In the genomic region with DNA sequence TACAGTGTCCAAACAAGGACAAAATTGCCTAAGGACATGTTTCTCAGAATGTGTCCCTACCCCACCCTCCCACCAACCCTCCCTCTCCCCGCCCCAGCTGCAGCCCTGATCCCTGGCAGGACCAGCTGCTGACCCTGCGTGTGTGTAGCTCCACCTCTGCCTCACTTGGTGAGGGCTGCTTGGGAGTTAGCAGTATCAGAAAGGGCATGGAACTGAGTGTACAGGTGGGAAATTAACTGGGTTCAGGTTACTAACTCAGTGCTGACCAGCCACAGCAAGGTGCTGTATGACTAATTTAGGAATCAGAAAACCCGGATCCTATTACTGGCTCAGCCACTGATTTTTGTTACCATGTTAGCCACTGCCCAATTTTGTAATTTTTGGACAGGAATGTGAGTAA, we compare ENCODE assay signal across 31 cellular contexts. TPM values are rescaled to one million over a fixed set of nuclear protein-coding genes. Genes with fewer than 3 reads are reported as not detected.
"Had no signal": no experiment of that assay in that cellular context is flagged by ENCODE, and none has a peak within 500 bp of the region (broad histone marks: within the 10 kb centered on the region; RNA-seq: fewer than 3 reads in every experiment).

No MANE protein-coding gene starts in this region.

- H3K4me3 ChIP-seq: gastrocnemius medialis, skin epidermis, testis, transverse colon, uterus had no signal

- H3K9me3 Mint-ChIP-seq: activated CD4-positive, alpha-beta memory T cell treated with anti-CD3 and anti-CD28 coated beads, Interleukin-2, amount 10 ng/mL, durations not matched to agents 7 days and 5 days; activated CD4-positive, alpha-beta T cell treated with anti-CD3 and anti-CD28 coated beads, Interleukin-2, amount 10 ng/mL, durations not matched to agents 7 days and 5 days; activated T-cell treated with anti-CD3 and anti-CD28 coated beads, Interleukin-2, amount 50 U/mL, for 4 hours; activated T-helper 17 cell treated with anti-CD3 and anti-CD28 coated beads, Interleukin-2, amount 50 U/mL, for 72 hours; dendritic cell treated with granulocyte-macrophage colony-stimulating factor and Interleukin-4, amounts not matched to agents 40 ng/mL and 50 ng/mL, for 4 days; mesothelial cell of epicardium; nephron progenitor cell had no signal

- ATAC-seq: activated T-cell treated with anti-CD3 and anti-CD28 coated beads, Interleukin-2, amount 50 U/mL, for 4 hours; activated T-helper 17 cell treated with anti-CD3 and anti-CD28 coated beads, Interleukin-2, amount 50 U/mL, for 72 hours; gastrocnemius medialis; left colon; sciatic nerve; stimulated activated naive CD8-positive, alpha-beta T cell treated with anti-CD3 and anti-CD28 coated beads, Interleukin-15, Interleukin-2, amounts not matched to agents 100 U/mL and 50 U/mL, for 24 hours had no signal

- H3K27me3 Mint-ChIP-seq: activated CD4-positive, alpha-beta memory T cell treated with anti-CD3 and anti-CD28 coated beads, Interleukin-2, amount 10 ng/mL, durations not matched to agents 7 days and 5 days; activated CD4-positive, alpha-beta T cell treated with anti-CD3 and anti-CD28 coated beads, Interleukin-2, amount 10 ng/mL, durations not matched to agents 7 days and 5 days; activated T-helper 17 cell treated with anti-CD3 and anti-CD28 coated beads, Interleukin-2, amount 50 U/mL, for 72 hours had no signal

- H3K36me3 ChIP-seq: brain microvascular endothelial cell, gastrocnemius medialis, neutrophil, transverse colon, uterus, WERI-Rb-1 had no signal

- DNase-seq: activated CD4-positive, alpha-beta memory T cell treated with anti-CD3 and anti-CD28 coated beads, Interleukin-2, amount 10 ng/mL, durations not matched to agents 7 days and 5 days; activated CD4-positive, alpha-beta T cell treated with anti-CD3 and anti-CD28 coated beads for 1 hour; activated CD4-positive, alpha-beta T cell treated with anti-CD3 and anti-CD28 coated beads, Interleukin-2, amount 10 ng/mL, durations not matched to agents 7 days and 5 days; activated gamma-delta T cell treated with Interleukin-2 at 50 U/mL for 16 hours; activated naive CD4-positive, alpha-beta T cell treated with anti-CD3 and anti-CD28 coated beads, Interleukin-2, amount 50 U/mL, for 16 hours; activated T-cell treated with anti-CD3 and anti-CD28 coated beads, Interleukin-2, amount 50 U/mL, for 4 hours; amniotic stem cell; brain microvascular endothelial cell; central memory CD4-positive, alpha-beta T cell; gastrocnemius medialis; glutamatergic neuron; left colon; naive B cell; nephron progenitor cell; stimulated activated CD4-positive, alpha-beta T cell treated with anti-CD3 and anti-CD28 coated beads, Interleukin-12 subunit alpha, Interleukin-12 subunit beta, amount 100 ng/mL, for 4 hours; stimulated activated CD4-positive, alpha-beta T cell treated with anti-CD3 and anti-CD28 coated beads, Interleukin-4, amount 100 ng/mL, for 1 hour; stimulated activated naive CD8-positive, alpha-beta T cell treated with anti-CD3 and anti-CD28 coated beads, Interleukin-15, Interleukin-2, amounts not matched to agents 100 U/mL and 50 U/mL, for 24 hours; T1000; testis; transverse colon; uterus; WERI-Rb-1 had no signal

- H3K4me3 Mint-ChIP-seq: activated CD4-positive, alpha-beta memory T cell treated with anti-CD3 and anti-CD28 coated beads, Interleukin-2, amount 10 ng/mL, durations not matched to agents 7 days and 5 days; activated CD4-positive, alpha-beta T cell treated with anti-CD3 and anti-CD28 coated beads, Interleukin-2, amount 10 ng/mL, durations not matched to agents 7 days and 5 days; activated T-cell treated with anti-CD3 and anti-CD28 coated beads, Interleukin-2, amount 50 U/mL, for 4 hours; activated T-helper 17 cell treated with anti-CD3 and anti-CD28 coated beads, Interleukin-2, amount 50 U/mL, for 72 hours; dendritic cell treated with granulocyte-macrophage colony-stimulating factor and Interleukin-4, amounts not matched to agents 40 ng/mL and 50 ng/mL, for 4 days; mesothelial cell of epicardium; naive B cell; nephron progenitor cell had no signal

- H3K27ac Mint-ChIP-seq: activated CD4-positive, alpha-beta memory T cell treated with anti-CD3 and anti-CD28 coated beads, Interleukin-2, amount 10 ng/mL, durations not matched to agents 7 days and 5 days; activated CD4-positive, alpha-beta T cell treated with anti-CD3 and anti-CD28 coated beads, Interleukin-2, amount 10 ng/mL, durations not matched to agents 7 days and 5 days; activated T-helper 17 cell treated with anti-CD3 and anti-CD28 coated beads, Interleukin-2, amount 50 U/mL, for 72 hours; dendritic cell treated with granulocyte-macrophage colony-stimulating factor and Interleukin-4, amounts not matched to agents 40 ng/mL and 50 ng/mL, for 4 days; mesothelial cell of epicardium; naive B cell; nephron progenitor cell; progenitor cell of endocrine pancreas had no signal

- H3K4me1 ChIP-seq: gastrocnemius medialis, testis, transverse colon, uterus had no signal

- H3K27me3 ChIP-seq: brain microvascular endothelial cell, testis, transverse colon, uterus had no signal

- H3K9me3 ChIP-seq: gastrocnemius medialis, neutrophil, testis, transverse colon, uterus had no signal

- FAIRE-seq: astrocyte, keratinocyte had no signal

- H3K27ac ChIP-seq: brain microvascular endothelial cell, gastrocnemius medialis, neutrophil, skin epidermis, testis, transverse colon, uterus, WERI-Rb-1 had no signal

- H3K4me1 Mint-ChIP-seq: activated T-helper 17 cell treated with anti-CD3 and anti-CD28 coated beads, Interleukin-2, amount 50 U/mL, for 72 hours; mesothelial cell of epicardium; nephron progenitor cell had no signal

- H3K36me3 Mint-ChIP-seq: mesothelial cell of epicardium had no signal

RNA-seq across cellular contexts. Expression of gene PLEKHD1, which starts 11.3 kb away (rescaled TPM):
- total RNA-seq: sciatic nerve had no signal
